In genomic region chr12:121808623-121809022, GRCh38 we compare ENCODE assay signal across 26 cellular contexts. TPM values are rescaled to one million over a fixed set of nuclear protein-coding genes. Genes with fewer than 3 reads are reported as not detected.
DNase-seq lines count a peak whose midpoint lies in the region; ATAC-seq and TF ChIP-seq lines count a peak whose summit lies in the region.
"Had no signal": no experiment of that assay in that cellular context is flagged by ENCODE, and none has a peak within 500 bp of the region (broad histone marks: within the 10 kb centered on the region; RNA-seq: fewer than 3 reads in every experiment).

No MANE protein-coding gene starts in this region.

- no peak for ATAC-seq in WTC11
- no peak for ATAC-seq in naive thymus-derived CD8-positive, alpha-beta T cell
- ATAC-seq: gastrocnemius medialis, GM12878, left lung had no signal

- peaks cover 68% of the 10 kb centered on the region for H3K4me1 ChIP-seq in BLaER1
- H3K4me1 ChIP-seq in SJCRH30, result peaks cover 14% of the 10 kb centered on the region

- H3K27me3 ChIP-seq in BLaER1 (no peaks in the 10 kb centered on the region), SJCRH30 (no peaks in the 10 kb centered on the region)
- H3K27me3 ChIP-seq: gastrocnemius medialis, left lung, Peyer's patch had no signal

- no peak for TF ChIP-seq CTCF in WTC11 (IDR thresholded peaks at IDR 0.05)

- peaks cover 81% of the 10 kb centered on the region for H4K20me1 ChIP-seq in BLaER1

- no peaks in the 10 kb centered on the region for H3K9me3 Mint-ChIP-seq in activated CD4-positive, alpha-beta T cell treated with anti-CD3 and anti-CD28 coated beads, Interleukin-2, amount 10 ng/mL, durations not matched to agents 7 days and 5 days
- H3K9me3 Mint-ChIP-seq in WTC11, result no peaks in the 10 kb centered on the region
- H3K9me3 Mint-ChIP-seq in naive thymus-derived CD8-positive, alpha-beta T cell, result no peaks in the 10 kb centered on the region

- H3K36me3 ChIP-seq in BLaER1 (peaks cover 45% of the 10 kb centered on the region), SJCRH30 (peaks cover 19% of the 10 kb centered on the region)

- no peak overlapping the region for H3K9ac ChIP-seq in BLaER1

- no peak overlapping the region for H3K4me3 Mint-ChIP-seq in activated CD4-positive, alpha-beta T cell treated with anti-CD3 and anti-CD28 coated beads, Interleukin-2, amount 10 ng/mL, durations not matched to agents 7 days and 5 days
- no peak overlapping the region for H3K4me3 Mint-ChIP-seq in WTC11
- peak overlapping the region; percentile 33 to 100 (median 52) for H3K4me3 Mint-ChIP-seq in naive thymus-derived CD8-positive, alpha-beta T cell

- H3K27ac ChIP-seq in BLaER1 (no peak overlapping the region), SJCRH30 (no peak overlapping the region)
- H3K27ac ChIP-seq: gastrocnemius medialis, left lung had no signal

- H3K36me3 Mint-ChIP-seq in activated CD4-positive, alpha-beta T cell treated with anti-CD3 and anti-CD28 coated beads, Interleukin-2, amount 10 ng/mL, durations not matched to agents 7 days and 5 days (ENCODE audit: low read depth), result peaks cover 43% of the 10 kb centered on the region
- H3K36me3 Mint-ChIP-seq in WTC11, result peaks cover 11% of the 10 kb centered on the region
- peaks cover 0 to 42% (median 12%) of the 10 kb centered on the region in 3 donors for H3K36me3 Mint-ChIP-seq in naive thymus-derived CD8-positive, alpha-beta T cell

- POLR2A ChIA-PET in activated CD4-positive, alpha-beta T cell treated with anti-CD3 and anti-CD28 coated beads, Interleukin-2, amount 10 ng/mL, durations not matched to agents 7 days and 5 days (lab: Charles Lee), result interaction anchor here (0.9 kb wide), 1 partner anchor 14 kb away, joined by 4 read pairs; no protein-coding TSS in a partner anchor
- POLR2A ChIA-PET in WTC11 (lab: Charles Lee), result interaction anchor here (8.7 kb wide), 1 partner anchor 11 kb away, joined by 161 read pairs; the partner anchor contains the start of gene RHOF
- POLR2A ChIA-PET in naive thymus-derived CD8-positive, alpha-beta T cell (lab: Charles Lee), result interaction anchor here (1.2 to 37.3 kb wide), 2 partner anchors 20 to 28 kb away, joined by 3 to 2517 read pairs; partner anchors contain the start of genes RHOF and SETD1B

- H3K4me3 ChIP-seq in BLaER1 (no peak overlapping the region), SJCRH30 (no peak overlapping the region)
- H3K4me3 ChIP-seq: gastrocnemius medialis, GM12878, left lung, Peyer's patch had no signal

- peak overlapping the region; percentile 93 for H3K4me2 ChIP-seq in BLaER1

- no peaks in the 10 kb centered on the region for H3K27me3 Mint-ChIP-seq in activated CD4-positive, alpha-beta T cell treated with anti-CD3 and anti-CD28 coated beads, Interleukin-2, amount 10 ng/mL, durations not matched to agents 7 days and 5 days
- H3K27me3 Mint-ChIP-seq in WTC11 (ENCODE audit: low read depth), result no peaks in the 10 kb centered on the region
- no peaks in the 10 kb centered on the region for H3K27me3 Mint-ChIP-seq in naive thymus-derived CD8-positive, alpha-beta T cell

- DNase-seq in activated CD4-positive, alpha-beta T cell treated with anti-CD3 and anti-CD28 coated beads, Interleukin-2, amount 10 ng/mL, durations not matched to agents 7 days and 5 days, result no peak
- DNase-seq in activated CD4-positive, alpha-beta T cell treated with anti-CD3 and anti-CD28 coated beads for 1 hour, result no peak
- DNase-seq in WTC11 (ENCODE audit: low spot score) (no peak), mesenteric fat pad (ENCODE audit: low spot score) (no peak), SJCRH30 (no peak), NCI-H1092 (lab: John Stamatoyannopoulos, UW) (no peak)
- DNase-seq in naive thymus-derived CD8-positive, alpha-beta T cell, result no peak
- DNase-seq: activated CD4-positive, alpha-beta T cell treated with anti-CD3 and anti-CD28 coated beads, Interleukin-2, amount 50 U/mL, for 1 hour; activated gamma-delta T cell treated with Interleukin-2 at 50 U/mL for 16 hours; Calu3; cortex of kidney; hippocampal formation; MV-4-11; NCI-H510A; Peyer's patch; substantia nigra had no signal

- peaks cover 59% of the 10 kb centered on the region for H3K4me1 Mint-ChIP-seq in activated CD4-positive, alpha-beta T cell treated with anti-CD3 and anti-CD28 coated beads, Interleukin-2, amount 10 ng/mL, durations not matched to agents 7 days and 5 days
- H3K4me1 Mint-ChIP-seq in WTC11, result peaks cover 41% of the 10 kb centered on the region
- peaks cover 21 to 67% (median 66%) of the 10 kb centered on the region in 4 donors for H3K4me1 Mint-ChIP-seq in naive thymus-derived CD8-positive, alpha-beta T cell

- H3K9me3 ChIP-seq in BLaER1 (no peaks in the 10 kb centered on the region), SJCRH30 (replicated peaks) (no peaks in the 10 kb centered on the region)
- H3K9me3 ChIP-seq: gastrocnemius medialis, left lung, Peyer's patch had no signal

- H3K27ac Mint-ChIP-seq in activated CD4-positive, alpha-beta T cell treated with anti-CD3 and anti-CD28 coated beads, Interleukin-2, amount 10 ng/mL, durations not matched to agents 7 days and 5 days, result peak overlapping the region; percentile 72
- H3K27ac Mint-ChIP-seq in WTC11, result peak overlapping the region; percentile 60
- H3K27ac Mint-ChIP-seq in naive thymus-derived CD8-positive, alpha-beta T cell, result peak overlapping the region in 9 of 10 donors; percentile 41 to 88 (median 79)

- CTCF ChIA-PET in activated CD4-positive, alpha-beta T cell treated with anti-CD3 and anti-CD28 coated beads, Interleukin-2, amount 10 ng/mL, durations not matched to agents 7 days and 5 days (lab: Charles Lee), result interaction anchor here (1.4 to 28.3 kb wide), 2 partner anchors 19 to 25 kb away, joined by 4 to 1058 read pairs; partner anchors contain the start of gene RHOF
- CTCF ChIA-PET in WTC11 (lab: Charles Lee), result interaction anchor here (1.3 to 11.9 kb wide), 2 partner anchors 10 to 80 kb away, joined by 3 to 532 read pairs; partner anchors contain the start of genes PSMD9, RHOF and SETD1B

TF ChIP-seq in WTC11, 78 proteins besides CTCF, POLR2A, EP300 and RAD21:
- TF ChIP-seq NR3C1 (CRISPR knock-in tag; conservative IDR thresholded peaks at IDR 0.05; ENCODE audit: low read depth), result no peak
- no peak for TF ChIP-seq ZMAT4 (CRISPR knock-in tag; IDR thresholded peaks at IDR 0.05)
TF ChIP-seq in WTC11: peak in this region for 0.

RNA-seq across cellular contexts. Expression of gene SETD1B, which starts 4.8 kb away (rescaled TPM):
- 10 to 100 TPM; 32.6 to 34.1 TPM for total RNA-seq in activated CD4-positive, alpha-beta T cell treated with anti-CD3 and anti-CD28 coated beads, Interleukin-2, amount 10 ng/mL, durations not matched to agents 7 days and 5 days
- 18.0 to 19.5 TPM (median 18.4 TPM) in 3 replicates for total RNA-seq in WTC11 (2021)
- 10 to 100 TPM; 92.8 to 93.8 TPM for total RNA-seq in naive thymus-derived CD8-positive, alpha-beta T cell
- polyA plus RNA-seq in naive thymus-derived CD8-positive, alpha-beta T cell, result 1 to 10 TPM in 2 of 3 donors, under 1 TPM in 1; 0.98 to 3.7 (median 2.8) TPM
- 20.7 TPM for total RNA-seq in mesenteric fat pad
- 3.2 and 3.8 TPM in 2 replicates for total RNA-seq in SJCRH30 (2014; rRNA removed; shearing (Covaris generic))

RNA-seq across cellular contexts. Expression of gene RHOF, which starts 15.1 kb away (rescaled TPM):
- total RNA-seq in activated CD4-positive, alpha-beta T cell treated with anti-CD3 and anti-CD28 coated beads, Interleukin-2, amount 10 ng/mL, durations not matched to agents 7 days and 5 days, result 100 to 1,000 TPM; 132 to 148 TPM
- 35.8 to 45.3 TPM (median 36.2 TPM) in 3 replicates for total RNA-seq in WTC11 (2021)
- 100 to 1,000 TPM; 176 to 178 TPM for total RNA-seq in naive thymus-derived CD8-positive, alpha-beta T cell
- polyA plus RNA-seq in naive thymus-derived CD8-positive, alpha-beta T cell, result 100 to 1,000 TPM in 1 of 3 donors, 10 to 100 TPM in 2; 79.9 to 101 (median 80.1) TPM
- 6.1 TPM for total RNA-seq in mesenteric fat pad
- total RNA-seq in SJCRH30 (2014; rRNA removed; shearing (Covaris generic)), result 2.8 and 5.2 TPM in 2 replicates

RNA-seq across cellular contexts. Expression of gene HPD, which starts 50.0 kb away (rescaled TPM):
- total RNA-seq in activated CD4-positive, alpha-beta T cell treated with anti-CD3 and anti-CD28 coated beads, Interleukin-2, amount 10 ng/mL, durations not matched to agents 7 days and 5 days, result not detected
- 0.39 to 0.48 TPM (median 0.44 TPM) in 3 replicates for total RNA-seq in WTC11 (2021)
- not detected for total RNA-seq in naive thymus-derived CD8-positive, alpha-beta T cell
- not detected for polyA plus RNA-seq in naive thymus-derived CD8-positive, alpha-beta T cell
- total RNA-seq in mesenteric fat pad, result 2.2 TPM
- not detected in 2 replicates for total RNA-seq in SJCRH30 (2014; rRNA removed; shearing (Covaris generic))
- total RNA-seq: Calu3; H4; Peyer's patch; pulmonary artery endothelial cell; SK-MEL-5; skeletal muscle tissue; T-helper 1 cell treated with Interleukin-12 subunit alpha and Interleukin-12 subunit beta and Interleukin-4 antibody, amounts not matched to agents 30 ng/mL and 1 ng/mL, for 36 hours; urinary bladder had no signal

Comparison
In these comparisons a context has a peak if more than half of its experiments do, and no peak if none do; other contexts are left out.
1. H3K4me3 Mint-ChIP-seq: peak in naive thymus-derived CD8-positive, alpha-beta T cell (10 of 10); none in activated CD4-positive, alpha-beta T cell treated with anti-CD3 and anti-CD28 coated beads, Interleukin-2, amount 10 ng/mL, durations not matched to agents 7 days and 5 days (single experiment) and WTC11 (single experiment).
2. Peak in every context shown above with its lines, with median percentiles within 50 percentile points of each other: H3K27ac Mint-ChIP-seq.